In the genomic region with DNA sequence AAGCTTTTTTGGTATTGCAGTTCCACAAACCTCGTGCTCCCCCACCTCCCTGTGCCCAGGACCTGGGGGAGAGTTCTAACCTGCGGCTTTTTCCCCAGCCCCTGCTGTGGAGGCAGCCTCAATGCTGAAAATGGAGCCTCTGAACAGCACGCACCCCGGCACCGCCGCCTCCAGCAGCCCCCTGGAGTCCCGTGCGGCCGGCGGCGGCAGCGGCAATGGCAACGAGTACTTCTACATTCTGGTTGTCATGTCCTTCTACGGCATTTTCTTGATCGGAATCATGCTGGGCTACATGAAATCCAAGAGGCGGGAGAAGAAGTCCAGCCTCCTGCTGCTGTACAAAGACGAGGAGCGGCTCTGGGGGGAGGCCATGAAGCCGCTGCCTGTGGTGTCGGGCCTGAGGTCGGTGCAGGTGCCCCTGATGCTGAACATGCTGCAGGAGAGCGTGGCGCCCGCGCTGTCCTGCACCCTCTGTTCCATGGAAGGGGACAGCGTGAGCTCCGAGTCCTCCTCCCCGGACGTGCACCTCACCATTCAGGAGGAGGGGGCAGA, we compare ENCODE assay signal across 12 cellular contexts. TPM values are rescaled to one million over a fixed set of nuclear protein-coding genes. Genes with fewer than 3 reads are reported as not detected.
DNase-seq lines count a peak whose midpoint lies in the region; ATAC-seq and TF ChIP-seq lines count a peak whose summit lies in the region.
"Had no signal": no experiment of that assay in that cellular context is flagged by ENCODE, and none has a peak within 500 bp of the region (broad histone marks: within the 10 kb centered on the region; RNA-seq: fewer than 3 reads in every experiment).

No MANE protein-coding gene starts in this region.

- H3K27ac ChIP-seq in right cardiac atrium (ENCODE audit: low read length), result peak overlapping the region; percentile 28
- peak overlapping the region; percentile 76 to 81 (median 77) for H3K27ac ChIP-seq in gastrocnemius medialis

- WGBS in right cardiac atrium, result 58% methylated on average over 29 of the region's 29 CpGs

- in situ Hi-C loops in astrocyte of the cerebellum (cut with HindIII; ENCODE audit: low sequenced_read_pairs) (loop anchor here (5.0 kb wide), 1 partner anchor 50 kb away; no protein-coding TSS in a partner anchor), gastrocnemius medialis (cut with MboI; ENCODE audit: low sequenced_read_pairs in 4 of 4) (no loop called here), HAP-1 (cut with MboI; ENCODE audit: low sequenced_read_pairs) (no loop called here)

- H3K4me3 ChIP-seq in astrocyte of the cerebellum (ENCODE audit: low read depth, low read length) (peak overlapping the region; percentile 28), right cardiac atrium (ENCODE audit: low read length) (peak overlapping the region; percentile 42), gastrocnemius medialis (peak overlapping the region; percentile 39 to 63 (median 50)), HAP-1 (no peak overlapping the region)

- ATAC-seq in right cardiac atrium, result peak; percentile 10 to 25
- ATAC-seq in gastrocnemius medialis, result no peak
- no peak for ATAC-seq in HG03457 (IDR thresholded peaks at IDR 0.05; ENCODE audit: unreplicated experiment)

- no peaks in the 10 kb centered on the region for H3K9me3 ChIP-seq in right cardiac atrium (ENCODE audit: control insufficient read depth, low read length)
- no peaks in the 10 kb centered on the region for H3K9me3 ChIP-seq in gastrocnemius medialis
- H3K9me3 ChIP-seq in HAP-1, result no peaks in the 10 kb centered on the region

- peak; percentile 8 for DNase-seq in Ammon's horn (ENCODE audit: low spot score)
- DNase-seq in astrocyte of the cerebellum (ENCODE audit: low read depth), result no peak
- peak; percentile 23 to 71 (median 66) for DNase-seq in right cardiac atrium
- DNase-seq in gastrocnemius medialis, result no peak
- no peak for DNase-seq in OCI-M1 (lab: John Stamatoyannopoulos, UW)
- DNase-seq in HAP-1 (ENCODE audit: low spot score in 2 of 2), result no peak
- DNase-seq in germinal center (ENCODE audit: low spot score), result no peak
- DNase-seq: activated CD4-positive, alpha-beta T cell treated with anti-CD3 and anti-CD28 coated beads for 4 hours; activated gamma-delta T cell; effector memory CD4-positive, alpha-beta T cell; SIG-M5 had no signal

- no peaks in the 10 kb centered on the region for H3K36me3 ChIP-seq in gastrocnemius medialis
- no peaks in the 10 kb centered on the region for H3K36me3 ChIP-seq in HAP-1 (replicated peaks)

- H3K27me3 ChIP-seq in right cardiac atrium (ENCODE audit: control insufficient read depth, insufficient read depth), result no peaks in the 10 kb centered on the region
- peaks cover 12 to 27% (median 26%) of the 10 kb centered on the region in 3 donors for H3K27me3 ChIP-seq in gastrocnemius medialis
- H3K27me3 ChIP-seq in HAP-1 (ENCODE audit: low read depth), result no peaks in the 10 kb centered on the region

- H3K4me1 ChIP-seq in right cardiac atrium (ENCODE audit: control insufficient read depth, insufficient read depth, low read length) (peaks cover 4% of the 10 kb centered on the region), gastrocnemius medialis (peaks cover 5 to 6% of the 10 kb centered on the region in 2 donors), HAP-1 (no peaks in the 10 kb centered on the region)

- TF ChIP-seq CTCF in astrocyte of the cerebellum (IDR thresholded peaks at IDR 0.05; ENCODE audit: low read depth, low read length, missing control alignments), result no peak
- TF ChIP-seq CTCF in gastrocnemius medialis (IDR thresholded peaks at IDR 0.05 in 4 of 5, conservative IDR thresholded peaks at IDR 0.05 in 1 of 5), result no peak

- intact Hi-C loops in right cardiac atrium (cut with DNase I), result no loop called here
- intact Hi-C loops in gastrocnemius medialis (cut with DNase I; ENCODE audit: low total_unique reads), result loop anchor here (5.0 to 10.0 kb wide), 2 partner anchors 60 to 412 kb away; no protein-coding TSS in a partner anchor

- no peak for TF ChIP-seq POLR2A in gastrocnemius medialis (IDR thresholded peaks at IDR 0.05)

RNA-seq across cellular contexts. Expression of a gene that starts 0.8 kb away (rescaled TPM):
- 1 to 10 TPM; 2.2 to 5.0 (median 3.4) TPM for total RNA-seq in right cardiac atrium
- polyA plus RNA-seq in right cardiac atrium, result 3.3 TPM
- 1 to 10 TPM; 2.0 to 6.1 (median 3.3) TPM for total RNA-seq in gastrocnemius medialis

Comparison
In these comparisons a context has a peak if more than half of its experiments do, and no peak if none do; other contexts are left out.
1. DNase-seq: peak in Ammon's horn (single experiment) and right cardiac atrium (3 of 3); none in astrocyte of the cerebellum (single experiment), gastrocnemius medialis (0 of 2), OCI-M1 (single experiment), HAP-1 (0 of 2) and germinal center (single experiment).
2. ATAC-seq: peak in right cardiac atrium (2 of 2); none in gastrocnemius medialis (0 of 2) and HG03457 (single experiment).